8 cellular contexts compared by ENCODE assay signal in genomic region chr11:65329944-65330403, GRCh38. TPM values are rescaled to one million over a fixed set of nuclear protein-coding genes. Genes with fewer than 3 reads are reported as not detected.
A peak's percentile ranks its signal among the peaks of the same experiment; 100 is the strongest.
DNase-seq lines count a peak whose midpoint lies in the region; ATAC-seq and TF ChIP-seq lines count a peak whose summit lies in the region.

No MANE protein-coding gene starts in this region.

- H3K27me3 ChIP-seq in SK-N-SH (ENCODE audit: insufficient read depth), result no peaks in the 10 kb centered on the region

- H3K9me2 ChIP-seq in SK-N-SH, result no peaks in the 10 kb centered on the region

- peak; percentile 90 for DNase-seq in EL
- DNase-seq in NCI-H1092 treated with DMSO at 0.1 percent for 48 hours (lab: John Stamatoyannopoulos, UW), result peak; percentile 87
- DNase-seq in SK-N-SH, result peak; percentile 70
- DNase-seq in Right ventricle myocardium superior, result peak; percentile 72
- DNase-seq in progenitor cell of endocrine pancreas (ENCODE audit: low spot score, unreplicated experiment), result peak; percentile 75
- DNase-seq in ureter (ENCODE audit: low spot score), result peak; percentile 91

- peak overlapping the region in 1 of 2 experiments; percentile 13; a peak in 2 of 4 replicates for H3K27ac ChIP-seq in SK-N-SH (ENCODE audit: low read depth in 2 of 2, low read length in 1 of 2)

- peaks cover 13% of the 10 kb centered on the region for H3K79me2 ChIP-seq in SK-N-SH (ENCODE audit: insufficient read depth)

- H3K36me3 Mint-ChIP-seq in activated naive CD4-positive, alpha-beta T cell treated with anti-CD3 and anti-CD28 coated beads, Interleukin-2, amount 50 U/mL, for 24 hours, result no peaks in the 10 kb centered on the region
- no peaks in the 10 kb centered on the region for H3K36me3 Mint-ChIP-seq in progenitor cell of endocrine pancreas (ENCODE audit: insufficient read depth)

- H2AFZ ChIP-seq in SK-N-SH (ENCODE audit: low read depth), result peak overlapping the region; percentile 80

- ATAC-seq in Right ventricle myocardium superior (ENCODE audit: poor library complexity) (peak; percentile 41), GM21825 (IDR thresholded peaks at IDR 0.05; ENCODE audit: unreplicated experiment) (no peak)

- H3K27ac Mint-ChIP-seq in activated naive CD4-positive, alpha-beta T cell treated with anti-CD3 and anti-CD28 coated beads, Interleukin-2, amount 50 U/mL, for 24 hours, result peak overlapping the region; percentile 84
- peak overlapping the region; percentile 73 for H3K27ac Mint-ChIP-seq in progenitor cell of endocrine pancreas

- intact Hi-C loops in Right ventricle myocardium superior (cut with DNase I), result no loop called here

- no peaks in the 10 kb centered on the region for H3K9me3 Mint-ChIP-seq in activated naive CD4-positive, alpha-beta T cell treated with anti-CD3 and anti-CD28 coated beads, Interleukin-2, amount 50 U/mL, for 24 hours
- no peaks in the 10 kb centered on the region for H3K9me3 Mint-ChIP-seq in progenitor cell of endocrine pancreas (ENCODE audit: low read depth)

- WGBS in SK-N-SH (ENCODE audit: low lambda C conversion rate), result 11% methylated on average over 13 of the region's 13 CpGs

- H3K4me1 ChIP-seq in SK-N-SH (ENCODE audit: control insufficient read depth in 1 of 2, insufficient read depth in 2 of 2, low read depth in 1 of 2, low read length in 1 of 2), result peaks cover 3 to 4% of the 10 kb centered on the region in 2 experiments; a peak in 3 of 4 replicates

- peak; percentile 85 for TF ChIP-seq CTCF in SK-N-SH (IDR thresholded peaks at IDR 0.05)
- TF ChIP-seq CTCF in progenitor cell of endocrine pancreas (IDR thresholded peaks at IDR 0.05; ENCODE audit: unreplicated experiment), result peak; percentile 82

- CTCF ChIA-PET in SK-N-SH (lab: Yijun Ruan, JAX), result interaction anchor here (0.6 to 24.1 kb wide), 46 partner anchors 9 to 1085 kb away, joined by 3 to 1118 read pairs (median 5); partner anchors contain the start of genes CAPN1, CDC42EP2, SPDYC and TM7SF2

- TF ChIP-seq RAD21 in SK-N-SH (IDR thresholded peaks at IDR 0.05; ENCODE audit: low read length), result peak; percentile 72

- peaks cover 14% of the 10 kb centered on the region for H3K4me1 Mint-ChIP-seq in activated naive CD4-positive, alpha-beta T cell treated with anti-CD3 and anti-CD28 coated beads, Interleukin-2, amount 50 U/mL, for 24 hours
- peaks cover 11% of the 10 kb centered on the region for H3K4me1 Mint-ChIP-seq in progenitor cell of endocrine pancreas (ENCODE audit: low read depth)

- peaks cover 6% of the 10 kb centered on the region; the same call in 1 of the 2 replicates for H4K20me1 ChIP-seq in SK-N-SH (ENCODE audit: insufficient read depth)

- no peak overlapping the region for H3K4me2 ChIP-seq in SK-N-SH

- POLR2A ChIA-PET in SK-N-SH (lab: Yijun Ruan, JAX), result interaction anchor here (0.6 to 4.0 kb wide), 7 partner anchors 13 to 214 kb away, joined by 3 to 14 read pairs (median 3); partner anchors contain the start of gene CDC42EP2

- TF ChIP-seq EP300 in SK-N-SH (IDR thresholded peaks at IDR 0.05; ENCODE audit: borderline replicate concordance in 1 of 2, low read depth in 1 of 2, low read length in 1 of 2), result no peak

- peak overlapping the region in 1 of 2 experiments; percentile 36; a peak in 1 of 4 replicates for H3K4me3 ChIP-seq in SK-N-SH (ENCODE audit: low read depth in 2 of 2, low read length in 1 of 2)

- H3K9me3 ChIP-seq in SK-N-SH, result no peaks in the 10 kb centered on the region

- H3K4me3 Mint-ChIP-seq in activated naive CD4-positive, alpha-beta T cell treated with anti-CD3 and anti-CD28 coated beads, Interleukin-2, amount 50 U/mL, for 24 hours, result peak overlapping the region; percentile 46
- no peak overlapping the region for H3K4me3 Mint-ChIP-seq in progenitor cell of endocrine pancreas (ENCODE audit: low read depth)

- H3K9ac ChIP-seq in SK-N-SH, result no peak overlapping the region

- peaks cover 22% of the 10 kb centered on the region for H3F3A ChIP-seq in SK-N-SH (replicated peaks; ENCODE audit: insufficient read depth)

- H3K36me3 ChIP-seq in SK-N-SH (replicated peaks in 1 of 2; ENCODE audit: control insufficient read depth in 1 of 2, insufficient read depth in 2 of 2, low read length in 1 of 2), result no peaks in the 10 kb centered on the region

- H3K27me3 Mint-ChIP-seq in activated naive CD4-positive, alpha-beta T cell treated with anti-CD3 and anti-CD28 coated beads, Interleukin-2, amount 50 U/mL, for 24 hours, result no peaks in the 10 kb centered on the region
- peaks cover 2% of the 10 kb centered on the region for H3K27me3 Mint-ChIP-seq in progenitor cell of endocrine pancreas

TF ChIP-seq in SK-N-SH, 30 proteins besides CTCF, POLR2A, EP300 and RAD21:
- no peak for TF ChIP-seq CHD2 (IDR thresholded peaks at IDR 0.05; ENCODE audit: low read length, partially characterized antibody)
- TF ChIP-seq, protein P1, sequence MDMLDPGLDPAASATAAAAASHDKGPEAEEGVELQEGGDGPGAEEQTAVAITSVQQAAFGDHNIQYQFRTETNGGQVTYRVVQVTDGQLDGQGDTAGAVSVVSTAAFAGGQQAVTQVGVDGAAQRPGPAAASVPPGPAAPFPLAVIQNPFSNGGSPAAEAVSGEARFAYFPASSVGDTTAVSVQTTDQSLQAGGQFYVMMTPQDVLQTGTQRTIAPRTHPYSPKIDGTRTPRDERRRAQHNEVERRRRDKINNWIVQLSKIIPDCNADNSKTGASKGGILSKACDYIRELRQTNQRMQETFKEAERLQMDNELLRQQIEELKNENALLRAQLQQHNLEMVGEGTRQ (IDR thresholded peaks at IDR 0.05; ENCODE audit: borderline replicate concordance, low read depth, low read length), result no peak
- TF ChIP-seq MAX (IDR thresholded peaks at IDR 0.05; ENCODE audit: low read depth), result peak; percentile 57; the same call in 1 of the 2 replicates
- TF ChIP-seq POLR2AphosphoS5 (IDR thresholded peaks at IDR 0.05; ENCODE audit: low read depth, low read length), result no peak
- peak; percentile 86 for TF ChIP-seq SMC3 (IDR thresholded peaks at IDR 0.05; ENCODE audit: low read depth, low read length)
- no peak for TF ChIP-seq GABPA (IDR thresholded peaks at IDR 0.05; ENCODE audit: low read depth)
- 0 out of 2 replicates have a peak, but pooled peaks have one; percentile 30 for TF ChIP-seq YY1 (IDR thresholded peaks at IDR 0.05; ENCODE audit: low read depth)
- no peak for TF ChIP-seq ELF1 (IDR thresholded peaks at IDR 0.05)
- peak; percentile 70 for TF ChIP-seq MXI1 (IDR thresholded peaks at IDR 0.05; ENCODE audit: low read depth, low read length)

RNA-seq across cellular contexts. Expression of gene DPF2, which starts 3.7 kb away (rescaled TPM):
- 29.6 and 44.9 TPM in 2 replicates for polyA plus RNA-seq in SK-N-SH (2012; rRNA removed)
- polyA plus RNA-seq in SK-N-SH (2012; cell fraction: cytosol; rRNA removed), result 32.6 and 36.7 TPM in 2 replicates
- 71.8 and 81.4 TPM in 2 replicates for polyA plus RNA-seq in SK-N-SH (2012; cell fraction: nucleus; rRNA removed)
- total RNA-seq in Right ventricle myocardium superior (49.3 TPM), progenitor cell of endocrine pancreas (81.9 and 96.5 TPM in 2 replicates), ureter (61.5 TPM)

RNA-seq across cellular contexts. Expression of gene CDC42EP2, which starts 15.3 kb away (rescaled TPM):
- 5.1 and 8.1 TPM in 2 replicates for polyA plus RNA-seq in SK-N-SH (2012; rRNA removed)
- polyA plus RNA-seq in SK-N-SH (2012; cell fraction: cytosol; rRNA removed), result 2.5 and 4.1 TPM in 2 replicates
- 5.6 and 7.7 TPM in 2 replicates for polyA plus RNA-seq in SK-N-SH (2012; cell fraction: nucleus; rRNA removed)
- 14.0 TPM for total RNA-seq in Right ventricle myocardium superior
- total RNA-seq in progenitor cell of endocrine pancreas, result 5.3 and 5.9 TPM in 2 replicates
- 21.0 TPM for total RNA-seq in ureter

RNA-seq across cellular contexts. Expression of gene TIGD3, which starts 24.6 kb away (rescaled TPM):
- polyA plus RNA-seq in SK-N-SH (2012; rRNA removed), result 0.34 and 0.41 TPM in 2 replicates
- polyA plus RNA-seq in SK-N-SH (2012; cell fraction: cytosol; rRNA removed), result 0.19 and 0.41 TPM in 2 replicates
- 0.75 and 0.92 TPM in 2 replicates for polyA plus RNA-seq in SK-N-SH (2012; cell fraction: nucleus; rRNA removed)
- 1.0 TPM for total RNA-seq in Right ventricle myocardium superior
- 3.0 and 3.8 TPM in 2 replicates for total RNA-seq in progenitor cell of endocrine pancreas
- not detected for total RNA-seq in ureter

RNA-seq across cellular contexts. Expression of gene SLC25A45, which starts 52.5 kb away (rescaled TPM):
- polyA plus RNA-seq in SK-N-SH (2012; rRNA removed), result 3.1 and 3.6 TPM in 2 replicates
- polyA plus RNA-seq in SK-N-SH (2012; cell fraction: cytosol; rRNA removed), result 1.2 and 1.8 TPM in 2 replicates
- polyA plus RNA-seq in SK-N-SH (2012; cell fraction: nucleus; rRNA removed), result 13.7 and 17.4 TPM in 2 replicates
- 5.3 TPM for total RNA-seq in Right ventricle myocardium superior
- total RNA-seq in progenitor cell of endocrine pancreas, result 4.0 and 5.3 TPM in 2 replicates
- 9.4 TPM for total RNA-seq in ureter

RNA-seq across cellular contexts. Expression of gene FRMD8, which starts 56.5 kb away (rescaled TPM):
- 17.4 and 19.0 TPM in 2 replicates for polyA plus RNA-seq in SK-N-SH (2012; rRNA removed)
- polyA plus RNA-seq in SK-N-SH (2012; cell fraction: cytosol; rRNA removed), result 8.0 and 14.0 TPM in 2 replicates
- 32.3 and 58.1 TPM in 2 replicates for polyA plus RNA-seq in SK-N-SH (2012; cell fraction: nucleus; rRNA removed)
- total RNA-seq in Right ventricle myocardium superior (8.6 TPM), progenitor cell of endocrine pancreas (27.3 and 27.5 TPM in 2 replicates), ureter (31.2 TPM)
